ENCODE assay signal across 16 cellular contexts in the genomic region with DNA sequence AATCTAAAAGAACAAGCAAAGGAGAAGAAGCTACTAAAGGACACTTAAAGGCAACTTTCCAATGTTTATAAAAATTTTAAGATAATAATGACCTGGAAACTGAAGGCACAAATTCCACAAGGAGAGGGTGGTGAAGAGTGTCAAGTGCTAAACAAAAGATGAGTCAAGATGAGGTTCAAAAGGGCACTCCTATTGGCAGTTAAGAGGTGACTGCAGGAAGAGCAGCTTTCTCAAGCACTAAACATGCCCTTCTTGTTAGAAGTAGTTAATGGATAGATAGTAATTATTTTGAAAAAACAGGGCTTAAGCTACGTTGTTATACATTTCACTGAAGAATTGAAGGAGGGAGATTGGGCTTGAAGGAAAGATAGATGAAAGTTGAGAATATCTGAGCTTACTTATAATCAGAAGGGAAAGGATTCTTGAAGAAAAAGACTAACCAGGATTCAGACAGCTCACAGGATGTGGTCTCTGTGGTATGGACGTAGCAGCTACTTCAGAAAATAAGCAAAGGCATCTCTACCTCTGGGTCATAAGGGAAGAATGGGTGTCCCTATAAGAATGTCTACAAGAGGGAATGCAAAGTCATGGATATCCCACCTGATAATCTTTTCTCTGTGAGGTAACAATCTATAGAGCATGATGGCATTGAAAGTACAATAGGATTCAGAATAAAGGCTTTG.
DNase-seq lines count a peak whose midpoint lies in the region; ATAC-seq and TF ChIP-seq lines count a peak whose summit lies in the region.
"Had no signal": no experiment of that assay in that cellular context is flagged by ENCODE, and none has a peak within 500 bp of the region (broad histone marks: within the 10 kb centered on the region; RNA-seq: fewer than 3 reads in every experiment).

No MANE protein-coding gene starts in this region.

- H3K27ac ChIP-seq in KOPT-K1 (ENCODE audit: low read depth, low read length, poor library complexity, severe bottlenecking) (peak overlapping the region; percentile 31), left ventricle myocardium inferior (replicated peaks) (no peak overlapping the region)
- H3K27ac ChIP-seq in naive thymus-derived CD4-positive, alpha-beta T cell (ENCODE audit: low read depth, low read length): no peak overlapping the region
- no peak overlapping the region for H3K27ac ChIP-seq in CD4-positive, alpha-beta T cell (ENCODE audit: low read depth, low read length)
- H3K27ac ChIP-seq: colonic mucosa had no signal

- no peak overlapping the region for H3K4me3 Mint-ChIP-seq in activated T-helper 1 cell treated with anti-CD3 and anti-CD28 coated beads, Interleukin-12 subunit alpha, Interleukin-12 subunit beta, Interleukin-2, Interleukin-4 antibody, amounts not matched to agents 30 ng/mL and 10 ng/mL and 1 ng/mL, durations not matched to agents 14 hours and 24 hours and 36 hours
- H3K4me3 Mint-ChIP-seq in naive thymus-derived CD4-positive, alpha-beta T cell: peak overlapping the region in 6 of 10 donors; percentile 5 to 63 (median 16)
- H3K4me3 Mint-ChIP-seq in CD4-positive, alpha-beta T cell: no peak overlapping the region
- H3K4me3 Mint-ChIP-seq: GM23338, neural crest cell had no signal

- no peaks in the 10 kb centered on the region for H3K27me3 Mint-ChIP-seq in activated T-helper 1 cell treated with anti-CD3 and anti-CD28 coated beads, Interleukin-12 subunit alpha, Interleukin-12 subunit beta, Interleukin-2, Interleukin-4 antibody, amounts not matched to agents 30 ng/mL and 10 ng/mL and 1 ng/mL, durations not matched to agents 14 hours and 24 hours and 36 hours (ENCODE audit: insufficient read depth)
- no peaks in the 10 kb centered on the region for H3K27me3 Mint-ChIP-seq in naive thymus-derived CD4-positive, alpha-beta T cell
- H3K27me3 Mint-ChIP-seq in CD4-positive, alpha-beta T cell: no peaks in the 10 kb centered on the region

- peak; percentile 53 for ATAC-seq in GM19467 (IDR thresholded peaks at IDR 0.05; ENCODE audit: unreplicated experiment)
- peak; percentile 34 for ATAC-seq in naive thymus-derived CD4-positive, alpha-beta T cell
- no peak for ATAC-seq in CD4-positive, alpha-beta T cell (ENCODE audit: poor library complexity)
- ATAC-seq: GM23338, SK-N-SH treated with all-trans-retinoic acid at 6 μM for 48 hours had no signal

- DNase-seq in activated T-helper 1 cell treated with anti-CD3 and anti-CD28 coated beads, Interleukin-12 subunit alpha, Interleukin-12 subunit beta, Interleukin-2, Interleukin-4 antibody, amounts not matched to agents 30 ng/mL and 10 ng/mL and 1 ng/mL, durations not matched to agents 14 hours and 24 hours and 36 hours (ENCODE audit: low spot score): peak; percentile 10
- DNase-seq in naive thymus-derived CD4-positive, alpha-beta T cell: peak in 5 of 9 donors; percentile 5 to 31 (median 11)
- no peak for DNase-seq in left ventricle myocardium inferior
- DNase-seq in SHP77 treated with DMSO at 0.1 percent for 48 hours (lab: John Stamatoyannopoulos, UW): no peak
- DNase-seq in hepatic stellate cell (ENCODE audit: low spot score): no peak
- no peak for DNase-seq in CD4-positive, alpha-beta T cell
- DNase-seq: activated CD4-positive, CD25-positive, alpha-beta regulatory T cell treated with anti-CD3 and anti-CD28 coated beads, Interleukin-2, amount 50 U/mL, for 72 hours; activated gamma-delta T cell treated with Interleukin-2 at 50 U/mL for 16 hours; colonic mucosa; NCI-H146; small intestine had no signal

- H3K9me3 ChIP-seq in KOPT-K1 (ENCODE audit: insufficient read depth, low read length, poor library complexity, severe bottlenecking) (no peaks in the 10 kb centered on the region), left ventricle myocardium inferior (replicated peaks) (no peaks in the 10 kb centered on the region)
- no peaks in the 10 kb centered on the region for H3K9me3 ChIP-seq in naive thymus-derived CD4-positive, alpha-beta T cell (ENCODE audit: control insufficient read depth in 2 of 3, low read length in 3 of 3)
- no peaks in the 10 kb centered on the region for H3K9me3 ChIP-seq in CD4-positive, alpha-beta T cell (ENCODE audit: control insufficient read depth, low read length)
- H3K9me3 ChIP-seq: colonic mucosa had no signal

- no peaks in the 10 kb centered on the region for H3K9me3 Mint-ChIP-seq in activated T-helper 1 cell treated with anti-CD3 and anti-CD28 coated beads, Interleukin-12 subunit alpha, Interleukin-12 subunit beta, Interleukin-2, Interleukin-4 antibody, amounts not matched to agents 30 ng/mL and 10 ng/mL and 1 ng/mL, durations not matched to agents 14 hours and 24 hours and 36 hours
- no peaks in the 10 kb centered on the region for H3K9me3 Mint-ChIP-seq in naive thymus-derived CD4-positive, alpha-beta T cell
- no peaks in the 10 kb centered on the region for H3K9me3 Mint-ChIP-seq in CD4-positive, alpha-beta T cell
- H3K9me3 Mint-ChIP-seq: GM23338, neural crest cell had no signal

- no peak overlapping the region for H3K4me3 ChIP-seq in naive thymus-derived CD4-positive, alpha-beta T cell (ENCODE audit: low read length)
- no peak overlapping the region for H3K4me3 ChIP-seq in left ventricle myocardium inferior
- H3K4me3 ChIP-seq: colonic mucosa, GM23338 had no signal

- intact Hi-C loops in activated T-helper 1 cell treated with anti-CD3 and anti-CD28 coated beads, Interleukin-12 subunit alpha, Interleukin-12 subunit beta, Interleukin-2, Interleukin-4 antibody, amounts not matched to agents 30 ng/mL and 10 ng/mL and 1 ng/mL, durations not matched to agents 14 hours and 24 hours and 36 hours (cut with micrococcal nuclease): no loop called here
- intact Hi-C loops in naive thymus-derived CD4-positive, alpha-beta T cell (cut with micrococcal nuclease): no loop called here
- intact Hi-C loops in left ventricle myocardium inferior (cut with micrococcal nuclease): no loop called here
- intact Hi-C loops in CD4-positive, alpha-beta T cell (cut with DNase I, micrococcal nuclease): no loop called here

- H3K27me3 ChIP-seq in naive thymus-derived CD4-positive, alpha-beta T cell (ENCODE audit: control insufficient read depth in 2 of 2, insufficient read depth in 2 of 2, low read length in 2 of 2): no peaks in the 10 kb centered on the region
- no peaks in the 10 kb centered on the region for H3K27me3 ChIP-seq in left ventricle myocardium inferior (ENCODE audit: low read depth)
- H3K27me3 ChIP-seq in CD4-positive, alpha-beta T cell (ENCODE audit: control insufficient read depth, insufficient read depth, low read length): no peaks in the 10 kb centered on the region
- H3K27me3 ChIP-seq: colonic mucosa had no signal

- no peaks in the 10 kb centered on the region for H3K4me1 ChIP-seq in naive thymus-derived CD4-positive, alpha-beta T cell (ENCODE audit: control insufficient read depth in 2 of 2, insufficient read depth in 2 of 2, low read length in 2 of 2)
- no peaks in the 10 kb centered on the region for H3K4me1 ChIP-seq in left ventricle myocardium inferior
- H3K4me1 ChIP-seq: colonic mucosa had no signal

- H3K4me1 Mint-ChIP-seq in activated T-helper 1 cell treated with anti-CD3 and anti-CD28 coated beads, Interleukin-12 subunit alpha, Interleukin-12 subunit beta, Interleukin-2, Interleukin-4 antibody, amounts not matched to agents 30 ng/mL and 10 ng/mL and 1 ng/mL, durations not matched to agents 14 hours and 24 hours and 36 hours (ENCODE audit: low read depth): peaks cover 19% of the 10 kb centered on the region
- H3K4me1 Mint-ChIP-seq in naive thymus-derived CD4-positive, alpha-beta T cell: peaks cover 8 to 26% (median 18%) of the 10 kb centered on the region in 7 donors
- H3K4me1 Mint-ChIP-seq in CD4-positive, alpha-beta T cell (ENCODE audit: low read depth): peaks cover 18% of the 10 kb centered on the region

- no peaks in the 10 kb centered on the region for H3K36me3 ChIP-seq in KOPT-K1 (ENCODE audit: insufficient read depth, low read length)
- no peaks in the 10 kb centered on the region for H3K36me3 ChIP-seq in naive thymus-derived CD4-positive, alpha-beta T cell (ENCODE audit: control insufficient read depth in 2 of 3, insufficient read depth in 3 of 3, low read length in 3 of 3)
- no peaks in the 10 kb centered on the region for H3K36me3 ChIP-seq in left ventricle myocardium inferior
- H3K36me3 ChIP-seq: colonic mucosa had no signal

- CTCF ChIA-PET in naive thymus-derived CD4-positive, alpha-beta T cell (lab: Charles Lee): interaction anchor here (0.7 kb wide), 1 partner anchor 855 kb away, joined by 3 read pairs; no protein-coding TSS in a partner anchor
- CTCF ChIA-PET in CD4-positive, alpha-beta T cell (lab: Charles Lee): interaction anchor here (1.2 kb wide), 1 partner anchor 12 kb away, joined by 3 read pairs; no protein-coding TSS in a partner anchor

- POLR2A ChIA-PET in naive thymus-derived CD4-positive, alpha-beta T cell (lab: Charles Lee): no interaction called here
- POLR2A ChIA-PET in CD4-positive, alpha-beta T cell (lab: Charles Lee): no interaction called here

- no peaks in the 10 kb centered on the region for H3K36me3 Mint-ChIP-seq in activated T-helper 1 cell treated with anti-CD3 and anti-CD28 coated beads, Interleukin-12 subunit alpha, Interleukin-12 subunit beta, Interleukin-2, Interleukin-4 antibody, amounts not matched to agents 30 ng/mL and 10 ng/mL and 1 ng/mL, durations not matched to agents 14 hours and 24 hours and 36 hours (ENCODE audit: low read depth)
- H3K36me3 Mint-ChIP-seq in naive thymus-derived CD4-positive, alpha-beta T cell: no peaks in the 10 kb centered on the region
- H3K36me3 Mint-ChIP-seq in CD4-positive, alpha-beta T cell (ENCODE audit: low read depth): no peaks in the 10 kb centered on the region

- TF ChIP-seq CTCF in left ventricle myocardium inferior (IDR thresholded peaks at IDR 0.05; ENCODE audit: borderline replicate concordance): no peak
- no peak for TF ChIP-seq CTCF in CD4-positive, alpha-beta T cell (IDR thresholded peaks at IDR 0.05)

- H3K27ac Mint-ChIP-seq in activated T-helper 1 cell treated with anti-CD3 and anti-CD28 coated beads, Interleukin-12 subunit alpha, Interleukin-12 subunit beta, Interleukin-2, Interleukin-4 antibody, amounts not matched to agents 30 ng/mL and 10 ng/mL and 1 ng/mL, durations not matched to agents 14 hours and 24 hours and 36 hours: no peak overlapping the region
- H3K27ac Mint-ChIP-seq in naive thymus-derived CD4-positive, alpha-beta T cell: peak overlapping the region in 7 of 9 donors; percentile 1 to 59 (median 11)
- H3K27ac Mint-ChIP-seq in CD4-positive, alpha-beta T cell: no peak overlapping the region
- H3K27ac Mint-ChIP-seq: GM23338 had no signal

Comparison
In these comparisons a context has a peak if more than half of its experiments do, and no peak if none do; other contexts are left out.
1. DNase-seq: peak in activated T-helper 1 cell treated with anti-CD3 and anti-CD28 coated beads, Interleukin-12 subunit alpha, Interleukin-12 subunit beta, Interleukin-2, Interleukin-4 antibody, amounts not matched to agents 30 ng/mL and 10 ng/mL and 1 ng/mL, durations not matched to agents 14 hours and 24 hours and 36 hours (single experiment) and naive thymus-derived CD4-positive, alpha-beta T cell (5 of 9); none in left ventricle myocardium inferior (single experiment), SHP77 treated with DMSO at 0.1 percent for 48 hours (single experiment), hepatic stellate cell (single experiment) and CD4-positive, alpha-beta T cell (0 of 10).
2. H3K27ac Mint-ChIP-seq: peak in naive thymus-derived CD4-positive, alpha-beta T cell (7 of 9); none in activated T-helper 1 cell treated with anti-CD3 and anti-CD28 coated beads, Interleukin-12 subunit alpha, Interleukin-12 subunit beta, Interleukin-2, Interleukin-4 antibody, amounts not matched to agents 30 ng/mL and 10 ng/mL and 1 ng/mL, durations not matched to agents 14 hours and 24 hours and 36 hours (single experiment) and CD4-positive, alpha-beta T cell (single experiment).
3. H3K4me3 Mint-ChIP-seq: peak in naive thymus-derived CD4-positive, alpha-beta T cell (6 of 10); none in activated T-helper 1 cell treated with anti-CD3 and anti-CD28 coated beads, Interleukin-12 subunit alpha, Interleukin-12 subunit beta, Interleukin-2, Interleukin-4 antibody, amounts not matched to agents 30 ng/mL and 10 ng/mL and 1 ng/mL, durations not matched to agents 14 hours and 24 hours and 36 hours (single experiment) and CD4-positive, alpha-beta T cell (single experiment).